1 cellular context compared by ENCODE assay signal in the genomic region with DNA sequence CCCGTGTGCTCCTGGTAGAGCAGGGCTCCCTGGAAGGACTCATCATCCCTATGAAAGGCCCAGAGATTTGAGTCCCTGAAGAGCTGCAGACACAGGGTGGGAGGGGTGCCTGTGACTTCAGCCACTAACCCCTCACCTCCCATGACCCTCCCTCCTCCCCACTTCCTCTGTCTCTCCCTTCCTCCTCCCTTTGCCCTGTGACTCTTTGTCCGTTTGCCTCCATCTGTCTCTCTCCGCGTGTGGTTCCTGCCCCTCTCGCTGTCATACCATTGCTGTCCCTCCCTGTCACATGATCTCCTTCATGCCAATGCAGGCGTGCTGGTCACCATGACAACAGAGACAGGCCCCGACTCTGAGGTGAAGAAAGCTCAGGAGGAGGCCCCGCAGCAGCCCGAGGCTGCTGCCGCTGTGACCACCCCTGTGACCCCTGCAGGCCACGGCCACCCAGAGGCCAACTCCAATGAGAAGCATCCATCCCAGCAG.
TF ChIP-seq lines count a peak whose summit lies in the region.

No MANE protein-coding gene starts in this region.

TF ChIP-seq in K562, 482 proteins besides CTCF, POLR2A, EP300 and RAD21 (continued from another document and continues in another):
- TF ChIP-seq, protein P1, sequence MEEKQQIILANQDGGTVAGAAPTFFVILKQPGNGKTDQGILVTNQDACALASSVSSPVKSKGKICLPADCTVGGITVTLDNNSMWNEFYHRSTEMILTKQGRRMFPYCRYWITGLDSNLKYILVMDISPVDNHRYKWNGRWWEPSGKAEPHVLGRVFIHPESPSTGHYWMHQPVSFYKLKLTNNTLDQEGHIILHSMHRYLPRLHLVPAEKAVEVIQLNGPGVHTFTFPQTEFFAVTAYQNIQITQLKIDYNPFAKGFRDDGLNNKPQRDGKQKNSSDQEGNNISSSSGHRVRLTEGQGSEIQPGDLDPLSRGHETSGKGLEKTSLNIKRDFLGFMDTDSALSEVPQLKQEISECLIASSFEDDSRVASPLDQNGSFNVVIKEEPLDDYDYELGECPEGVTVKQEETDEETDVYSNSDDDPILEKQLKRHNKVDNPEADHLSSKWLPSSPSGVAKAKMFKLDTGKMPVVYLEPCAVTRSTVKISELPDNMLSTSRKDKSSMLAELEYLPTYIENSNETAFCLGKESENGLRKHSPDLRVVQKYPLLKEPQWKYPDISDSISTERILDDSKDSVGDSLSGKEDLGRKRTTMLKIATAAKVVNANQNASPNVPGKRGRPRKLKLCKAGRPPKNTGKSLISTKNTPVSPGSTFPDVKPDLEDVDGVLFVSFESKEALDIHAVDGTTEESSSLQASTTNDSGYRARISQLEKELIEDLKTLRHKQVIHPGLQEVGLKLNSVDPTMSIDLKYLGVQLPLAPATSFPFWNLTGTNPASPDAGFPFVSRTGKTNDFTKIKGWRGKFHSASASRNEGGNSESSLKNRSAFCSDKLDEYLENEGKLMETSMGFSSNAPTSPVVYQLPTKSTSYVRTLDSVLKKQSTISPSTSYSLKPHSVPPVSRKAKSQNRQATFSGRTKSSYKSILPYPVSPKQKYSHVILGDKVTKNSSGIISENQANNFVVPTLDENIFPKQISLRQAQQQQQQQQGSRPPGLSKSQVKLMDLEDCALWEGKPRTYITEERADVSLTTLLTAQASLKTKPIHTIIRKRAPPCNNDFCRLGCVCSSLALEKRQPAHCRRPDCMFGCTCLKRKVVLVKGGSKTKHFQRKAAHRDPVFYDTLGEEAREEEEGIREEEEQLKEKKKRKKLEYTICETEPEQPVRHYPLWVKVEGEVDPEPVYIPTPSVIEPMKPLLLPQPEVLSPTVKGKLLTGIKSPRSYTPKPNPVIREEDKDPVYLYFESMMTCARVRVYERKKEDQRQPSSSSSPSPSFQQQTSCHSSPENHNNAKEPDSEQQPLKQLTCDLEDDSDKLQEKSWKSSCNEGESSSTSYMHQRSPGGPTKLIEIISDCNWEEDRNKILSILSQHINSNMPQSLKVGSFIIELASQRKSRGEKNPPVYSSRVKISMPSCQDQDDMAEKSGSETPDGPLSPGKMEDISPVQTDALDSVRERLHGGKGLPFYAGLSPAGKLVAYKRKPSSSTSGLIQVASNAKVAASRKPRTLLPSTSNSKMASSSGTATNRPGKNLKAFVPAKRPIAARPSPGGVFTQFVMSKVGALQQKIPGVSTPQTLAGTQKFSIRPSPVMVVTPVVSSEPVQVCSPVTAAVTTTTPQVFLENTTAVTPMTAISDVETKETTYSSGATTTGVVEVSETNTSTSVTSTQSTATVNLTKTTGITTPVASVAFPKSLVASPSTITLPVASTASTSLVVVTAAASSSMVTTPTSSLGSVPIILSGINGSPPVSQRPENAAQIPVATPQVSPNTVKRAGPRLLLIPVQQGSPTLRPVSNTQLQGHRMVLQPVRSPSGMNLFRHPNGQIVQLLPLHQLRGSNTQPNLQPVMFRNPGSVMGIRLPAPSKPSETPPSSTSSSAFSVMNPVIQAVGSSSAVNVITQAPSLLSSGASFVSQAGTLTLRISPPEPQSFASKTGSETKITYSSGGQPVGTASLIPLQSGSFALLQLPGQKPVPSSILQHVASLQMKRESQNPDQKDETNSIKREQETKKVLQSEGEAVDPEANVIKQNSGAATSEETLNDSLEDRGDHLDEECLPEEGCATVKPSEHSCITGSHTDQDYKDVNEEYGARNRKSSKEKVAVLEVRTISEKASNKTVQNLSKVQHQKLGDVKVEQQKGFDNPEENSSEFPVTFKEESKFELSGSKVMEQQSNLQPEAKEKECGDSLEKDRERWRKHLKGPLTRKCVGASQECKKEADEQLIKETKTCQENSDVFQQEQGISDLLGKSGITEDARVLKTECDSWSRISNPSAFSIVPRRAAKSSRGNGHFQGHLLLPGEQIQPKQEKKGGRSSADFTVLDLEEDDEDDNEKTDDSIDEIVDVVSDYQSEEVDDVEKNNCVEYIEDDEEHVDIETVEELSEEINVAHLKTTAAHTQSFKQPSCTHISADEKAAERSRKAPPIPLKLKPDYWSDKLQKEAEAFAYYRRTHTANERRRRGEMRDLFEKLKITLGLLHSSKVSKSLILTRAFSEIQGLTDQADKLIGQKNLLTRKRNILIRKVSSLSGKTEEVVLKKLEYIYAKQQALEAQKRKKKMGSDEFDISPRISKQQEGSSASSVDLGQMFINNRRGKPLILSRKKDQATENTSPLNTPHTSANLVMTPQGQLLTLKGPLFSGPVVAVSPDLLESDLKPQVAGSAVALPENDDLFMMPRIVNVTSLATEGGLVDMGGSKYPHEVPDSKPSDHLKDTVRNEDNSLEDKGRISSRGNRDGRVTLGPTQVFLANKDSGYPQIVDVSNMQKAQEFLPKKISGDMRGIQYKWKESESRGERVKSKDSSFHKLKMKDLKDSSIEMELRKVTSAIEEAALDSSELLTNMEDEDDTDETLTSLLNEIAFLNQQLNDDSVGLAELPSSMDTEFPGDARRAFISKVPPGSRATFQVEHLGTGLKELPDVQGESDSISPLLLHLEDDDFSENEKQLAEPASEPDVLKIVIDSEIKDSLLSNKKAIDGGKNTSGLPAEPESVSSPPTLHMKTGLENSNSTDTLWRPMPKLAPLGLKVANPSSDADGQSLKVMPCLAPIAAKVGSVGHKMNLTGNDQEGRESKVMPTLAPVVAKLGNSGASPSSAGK (IDR thresholded peaks at IDR 0.05) = peak; percentile 7; the same call in 1 of the 2 replicates
- TF ChIP-seq, protein P2, sequence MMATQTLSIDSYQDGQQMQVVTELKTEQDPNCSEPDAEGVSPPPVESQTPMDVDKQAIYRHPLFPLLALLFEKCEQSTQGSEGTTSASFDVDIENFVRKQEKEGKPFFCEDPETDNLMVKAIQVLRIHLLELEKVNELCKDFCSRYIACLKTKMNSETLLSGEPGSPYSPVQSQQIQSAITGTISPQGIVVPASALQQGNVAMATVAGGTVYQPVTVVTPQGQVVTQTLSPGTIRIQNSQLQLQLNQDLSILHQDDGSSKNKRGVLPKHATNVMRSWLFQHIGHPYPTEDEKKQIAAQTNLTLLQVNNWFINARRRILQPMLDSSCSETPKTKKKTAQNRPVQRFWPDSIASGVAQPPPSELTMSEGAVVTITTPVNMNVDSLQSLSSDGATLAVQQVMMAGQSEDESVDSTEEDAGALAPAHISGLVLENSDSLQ (IDR thresholded peaks at IDR 0.05) = peak; percentile 41; the same call in 1 of the 2 replicates
- no peak for TF ChIP-seq PPARD (CRISPR knock-in tag; IDR thresholded peaks at IDR 0.05)
- peak; percentile 21 for TF ChIP-seq MEIS2 (IDR thresholded peaks at IDR 0.05; ENCODE audit: partially characterized antibody)
- TF ChIP-seq, protein P3, sequence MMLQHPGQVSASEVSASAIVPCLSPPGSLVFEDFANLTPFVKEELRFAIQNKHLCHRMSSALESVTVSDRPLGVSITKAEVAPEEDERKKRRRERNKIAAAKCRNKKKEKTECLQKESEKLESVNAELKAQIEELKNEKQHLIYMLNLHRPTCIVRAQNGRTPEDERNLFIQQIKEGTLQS (IDR thresholded peaks at IDR 0.05) = no peak
- TF ChIP-seq, protein P3 (CRISPR knock-in tag; conservative IDR thresholded peaks at IDR 0.05) = no peak
- no peak for TF ChIP-seq THRAP3 (IDR thresholded peaks at IDR 0.05; ENCODE audit: borderline replicate concordance)
- no peak for TF ChIP-seq NFRKB (IDR thresholded peaks at IDR 0.05; ENCODE audit: low read depth)
- TF ChIP-seq GATAD2A (IDR thresholded peaks at IDR 0.05) = no peak
- TF ChIP-seq CBFA2T2 (conservative IDR thresholded peaks at IDR 0.05) = peak; percentile 15; the same call in 1 of the 2 replicates
- TF ChIP-seq NR2C2 (CRISPR knock-in tag; IDR thresholded peaks at IDR 0.05) = no peak
- TF ChIP-seq NR2C2 (tag; IDR thresholded peaks at IDR 0.05) = peak; percentile 67
- TF ChIP-seq, protein P4, sequence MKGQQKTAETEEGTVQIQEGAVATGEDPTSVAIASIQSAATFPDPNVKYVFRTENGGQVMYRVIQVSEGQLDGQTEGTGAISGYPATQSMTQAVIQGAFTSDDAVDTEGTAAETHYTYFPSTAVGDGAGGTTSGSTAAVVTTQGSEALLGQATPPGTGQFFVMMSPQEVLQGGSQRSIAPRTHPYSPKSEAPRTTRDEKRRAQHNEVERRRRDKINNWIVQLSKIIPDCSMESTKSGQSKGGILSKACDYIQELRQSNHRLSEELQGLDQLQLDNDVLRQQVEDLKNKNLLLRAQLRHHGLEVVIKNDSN (CRISPR knock-in tag; IDR thresholded peaks at IDR 0.05) = peak; percentile 71
- TF ChIP-seq IFI16 (CRISPR knock-in tag; IDR thresholded peaks at IDR 0.05) = no peak
- TF ChIP-seq SIRT6 (IDR thresholded peaks at IDR 0.05; ENCODE audit: low read depth, low read length) = no peak
- TF ChIP-seq, protein P5, sequence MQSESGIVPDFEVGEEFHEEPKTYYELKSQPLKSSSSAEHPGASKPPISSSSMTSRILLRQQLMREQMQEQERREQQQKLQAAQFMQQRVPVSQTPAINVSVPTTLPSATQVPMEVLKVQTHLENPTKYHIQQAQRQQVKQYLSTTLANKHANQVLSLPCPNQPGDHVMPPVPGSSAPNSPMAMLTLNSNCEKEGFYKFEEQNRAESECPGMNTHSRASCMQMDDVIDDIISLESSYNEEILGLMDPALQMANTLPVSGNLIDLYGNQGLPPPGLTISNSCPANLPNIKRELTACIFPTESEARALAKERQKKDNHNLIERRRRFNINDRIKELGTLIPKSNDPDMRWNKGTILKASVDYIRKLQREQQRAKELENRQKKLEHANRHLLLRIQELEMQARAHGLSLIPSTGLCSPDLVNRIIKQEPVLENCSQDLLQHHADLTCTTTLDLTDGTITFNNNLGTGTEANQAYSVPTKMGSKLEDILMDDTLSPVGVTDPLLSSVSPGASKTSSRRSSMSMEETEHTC (IDR thresholded peaks at IDR 0.05) = no peak
- TF ChIP-seq, protein P6, sequence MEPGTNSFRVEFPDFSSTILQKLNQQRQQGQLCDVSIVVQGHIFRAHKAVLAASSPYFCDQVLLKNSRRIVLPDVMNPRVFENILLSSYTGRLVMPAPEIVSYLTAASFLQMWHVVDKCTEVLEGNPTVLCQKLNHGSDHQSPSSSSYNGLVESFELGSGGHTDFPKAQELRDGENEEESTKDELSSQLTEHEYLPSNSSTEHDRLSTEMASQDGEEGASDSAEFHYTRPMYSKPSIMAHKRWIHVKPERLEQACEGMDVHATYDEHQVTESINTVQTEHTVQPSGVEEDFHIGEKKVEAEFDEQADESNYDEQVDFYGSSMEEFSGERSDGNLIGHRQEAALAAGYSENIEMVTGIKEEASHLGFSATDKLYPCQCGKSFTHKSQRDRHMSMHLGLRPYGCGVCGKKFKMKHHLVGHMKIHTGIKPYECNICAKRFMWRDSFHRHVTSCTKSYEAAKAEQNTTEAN (CRISPR knock-in tag; IDR thresholded peaks at IDR 0.05) = no peak
- no peak for TF ChIP-seq ZKSCAN1 (IDR thresholded peaks at IDR 0.05; ENCODE audit: low read depth, low read length)
- no peak for TF ChIP-seq ZNF347 (CRISPR knock-in tag; IDR thresholded peaks at IDR 0.05; ENCODE audit: low read depth)
- peak; percentile 66; the same call in 1 of the 2 replicates for TF ChIP-seq SPI1 (IDR thresholded peaks at IDR 0.05; ENCODE audit: borderline replicate concordance, low read depth, low read length)
- TF ChIP-seq, protein P7, sequence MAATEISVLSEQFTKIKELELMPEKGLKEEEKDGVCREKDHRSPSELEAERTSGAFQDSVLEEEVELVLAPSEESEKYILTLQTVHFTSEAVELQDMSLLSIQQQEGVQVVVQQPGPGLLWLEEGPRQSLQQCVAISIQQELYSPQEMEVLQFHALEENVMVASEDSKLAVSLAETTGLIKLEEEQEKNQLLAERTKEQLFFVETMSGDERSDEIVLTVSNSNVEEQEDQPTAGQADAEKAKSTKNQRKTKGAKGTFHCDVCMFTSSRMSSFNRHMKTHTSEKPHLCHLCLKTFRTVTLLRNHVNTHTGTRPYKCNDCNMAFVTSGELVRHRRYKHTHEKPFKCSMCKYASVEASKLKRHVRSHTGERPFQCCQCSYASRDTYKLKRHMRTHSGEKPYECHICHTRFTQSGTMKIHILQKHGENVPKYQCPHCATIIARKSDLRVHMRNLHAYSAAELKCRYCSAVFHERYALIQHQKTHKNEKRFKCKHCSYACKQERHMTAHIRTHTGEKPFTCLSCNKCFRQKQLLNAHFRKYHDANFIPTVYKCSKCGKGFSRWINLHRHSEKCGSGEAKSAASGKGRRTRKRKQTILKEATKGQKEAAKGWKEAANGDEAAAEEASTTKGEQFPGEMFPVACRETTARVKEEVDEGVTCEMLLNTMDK (IDR thresholded peaks at IDR 0.05; ENCODE audit: borderline replicate concordance, insufficient read depth, low read depth, low read length, poor library complexity, severe bottlenecking) = no peak
- no peak for TF ChIP-seq TEAD4 (IDR thresholded peaks at IDR 0.05; ENCODE audit: low read length)
- TF ChIP-seq TEAD4 (CRISPR knock-in tag; IDR thresholded peaks at IDR 0.05; ENCODE audit: borderline replicate concordance) = no peak
- TF ChIP-seq ZNF324 (CRISPR knock-in tag; IDR thresholded peaks at IDR 0.05) = no peak
- no peak for TF ChIP-seq PCBP2 (IDR thresholded peaks at IDR 0.05; ENCODE audit: low read depth, low read length, poor library complexity, severe bottlenecking)
- TF ChIP-seq, protein P8, sequence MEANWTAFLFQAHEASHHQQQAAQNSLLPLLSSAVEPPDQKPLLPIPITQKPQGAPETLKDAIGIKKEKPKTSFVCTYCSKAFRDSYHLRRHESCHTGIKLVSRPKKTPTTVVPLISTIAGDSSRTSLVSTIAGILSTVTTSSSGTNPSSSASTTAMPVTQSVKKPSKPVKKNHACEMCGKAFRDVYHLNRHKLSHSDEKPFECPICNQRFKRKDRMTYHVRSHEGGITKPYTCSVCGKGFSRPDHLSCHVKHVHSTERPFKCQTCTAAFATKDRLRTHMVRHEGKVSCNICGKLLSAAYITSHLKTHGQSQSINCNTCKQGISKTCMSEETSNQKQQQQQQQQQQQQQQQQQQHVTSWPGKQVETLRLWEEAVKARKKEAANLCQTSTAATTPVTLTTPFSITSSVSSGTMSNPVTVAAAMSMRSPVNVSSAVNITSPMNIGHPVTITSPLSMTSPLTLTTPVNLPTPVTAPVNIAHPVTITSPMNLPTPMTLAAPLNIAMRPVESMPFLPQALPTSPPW (CRISPR knock-in tag; IDR thresholded peaks at IDR 0.05) = peak; percentile 22; the same call in 1 of the 2 replicates
- no peak for TF ChIP-seq KLF16 (IDR thresholded peaks at IDR 0.05)
- no peak for TF ChIP-seq ZFP30 (CRISPR knock-in tag; IDR thresholded peaks at IDR 0.05; ENCODE audit: borderline replicate concordance)
- no peak for TF ChIP-seq RFX7 (CRISPR knock-in tag; IDR thresholded peaks at IDR 0.05)
- no peak for TF ChIP-seq NR2C1 (IDR thresholded peaks at IDR 0.05)
- peak; percentile 54 for TF ChIP-seq NR2C1 (tag; IDR thresholded peaks at IDR 0.05)
- TF ChIP-seq SRF (CRISPR knock-in tag; IDR thresholded peaks at IDR 0.05) = no peak
- TF ChIP-seq, protein P9, sequence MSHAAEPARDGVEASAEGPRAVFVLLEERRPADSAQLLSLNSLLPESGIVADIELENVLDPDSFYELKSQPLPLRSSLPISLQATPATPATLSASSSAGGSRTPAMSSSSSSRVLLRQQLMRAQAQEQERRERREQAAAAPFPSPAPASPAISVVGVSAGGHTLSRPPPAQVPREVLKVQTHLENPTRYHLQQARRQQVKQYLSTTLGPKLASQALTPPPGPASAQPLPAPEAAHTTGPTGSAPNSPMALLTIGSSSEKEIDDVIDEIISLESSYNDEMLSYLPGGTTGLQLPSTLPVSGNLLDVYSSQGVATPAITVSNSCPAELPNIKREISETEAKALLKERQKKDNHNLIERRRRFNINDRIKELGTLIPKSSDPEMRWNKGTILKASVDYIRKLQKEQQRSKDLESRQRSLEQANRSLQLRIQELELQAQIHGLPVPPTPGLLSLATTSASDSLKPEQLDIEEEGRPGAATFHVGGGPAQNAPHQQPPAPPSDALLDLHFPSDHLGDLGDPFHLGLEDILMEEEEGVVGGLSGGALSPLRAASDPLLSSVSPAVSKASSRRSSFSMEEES (CRISPR knock-in tag; IDR thresholded peaks at IDR 0.05) = peak; percentile 83
- TF ChIP-seq ZNF444 (CRISPR knock-in tag; IDR thresholded peaks at IDR 0.05) = no peak
